8 cellular contexts compared by ENCODE assay signal in the genomic region with DNA sequence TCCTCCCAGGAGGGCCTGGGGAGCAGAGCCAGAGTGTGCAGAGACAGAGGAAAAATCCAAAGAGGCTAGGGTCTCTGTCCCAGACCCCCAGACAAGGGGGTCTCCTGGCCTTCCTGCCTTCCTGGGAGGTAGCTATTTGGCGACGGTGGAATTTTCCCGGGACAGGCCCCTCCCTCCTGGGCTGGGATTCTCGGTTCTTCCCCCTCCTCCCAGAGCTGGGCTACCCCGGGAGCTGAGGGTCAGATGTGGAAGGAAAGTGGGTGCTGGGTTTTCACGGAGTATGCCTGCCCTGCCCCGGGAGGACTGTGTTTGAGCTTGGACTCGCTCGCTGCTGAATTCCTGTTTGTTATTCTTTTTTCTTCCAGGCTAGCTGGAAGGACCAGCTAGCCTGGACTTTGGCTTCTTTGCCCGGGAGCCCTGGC. TPM values are rescaled to one million over a fixed set of nuclear protein-coding genes. Genes with fewer than 3 reads are reported as not detected.
DNase-seq lines count a peak whose midpoint lies in the region; ATAC-seq lines count a peak whose summit lies in the region.

No MANE protein-coding gene starts in this region.

- 0% methylated on average over 2 to 6 of the region's 10 CpGs for WGBS in mesodermal cell (ENCODE audit: insufficient coverage in 2 of 2), 2 experiments
- WGBS in urinary bladder = 0% methylated on average over 10 of the region's 10 CpGs

- H3K36me3 ChIP-seq in endocrine pancreas (ENCODE audit: control insufficient read depth, insufficient read depth, low read length) (no peaks in the 10 kb centered on the region), mesodermal cell (ENCODE audit: control insufficient read depth, insufficient read depth, low read length) (peaks cover 3% of the 10 kb centered on the region), urinary bladder (ENCODE audit: insufficient read depth) (no peaks in the 10 kb centered on the region)

- no peaks in the 10 kb centered on the region for H3K27me3 ChIP-seq in endocrine pancreas (ENCODE audit: control insufficient read depth, insufficient read depth, low read length)

- ATAC-seq in GM19455 (IDR thresholded peaks at IDR 0.05; ENCODE audit: unreplicated experiment) (peak; percentile 4), GM21390 (IDR thresholded peaks at IDR 0.05; ENCODE audit: unreplicated experiment) (no peak)

- H3K9ac ChIP-seq in endocrine pancreas (ENCODE audit: control insufficient read depth, insufficient read depth, low read length) = peak overlapping the region; percentile 97

- H3K27ac ChIP-seq in mesodermal cell (ENCODE audit: low read depth, low read length, severe bottlenecking) (peak overlapping the region; percentile 88), urinary bladder (ENCODE audit: low read depth) (peak overlapping the region; percentile 80)

- no peaks in the 10 kb centered on the region for H3K9me3 ChIP-seq in endocrine pancreas (ENCODE audit: control insufficient read depth, low read length)
- no peaks in the 10 kb centered on the region for H3K9me3 ChIP-seq in mesodermal cell (ENCODE audit: control insufficient read depth, low read length)

- DNase-seq in AG20443 (ENCODE audit: low spot score) (peak; percentile 78), RPMI7951 (ENCODE audit: low read depth) (peak; percentile 64), MV-4-11 (lab: John Stamatoyannopoulos, UW) (no peak)

- H3K4me1 ChIP-seq in endocrine pancreas (ENCODE audit: control insufficient read depth, insufficient read depth, low read length) (peaks cover 5% of the 10 kb centered on the region), mesodermal cell (ENCODE audit: control insufficient read depth, insufficient read depth, low read length, poor library complexity, severe bottlenecking) (peaks cover 24% of the 10 kb centered on the region), urinary bladder (ENCODE audit: insufficient read depth) (no peaks in the 10 kb centered on the region)

- H3K4me3 ChIP-seq in endocrine pancreas (ENCODE audit: control insufficient read depth, insufficient read depth, low read length) (peak overlapping the region; percentile 73), mesodermal cell (ENCODE audit: extremely low read depth, insufficient read depth, low read length, poor library complexity, severe bottlenecking) (peak overlapping the region; percentile 89), urinary bladder (ENCODE audit: low read depth, low read length) (peak overlapping the region; percentile 58)

RNA-seq across cellular contexts. Expression of gene AMPD2, which starts 0.8 kb away (rescaled TPM):
- total RNA-seq in RPMI7951 (2014; rRNA removed; shearing (Covaris generic)) = 48.5 and 60.4 TPM in 2 replicates
- 77.2 TPM for polyA plus RNA-seq in mesodermal cell (2013, experiment 1 of 2)
- polyA plus RNA-seq in mesodermal cell (2013, experiment 2 of 2) = 60.5 TPM
- total RNA-seq in urinary bladder = 36.1 TPM
- 29.2 TPM for polyA plus RNA-seq in urinary bladder

RNA-seq across cellular contexts. Expression of gene GNAT2, which starts 1.0 kb away (rescaled TPM):
- total RNA-seq in RPMI7951 (2014; rRNA removed; shearing (Covaris generic)) = 0.29 TPM in 1 of 2 replicates, not detected in the other
- not detected for polyA plus RNA-seq in mesodermal cell (2013, experiment 1 of 2)
- 0.25 TPM for polyA plus RNA-seq in mesodermal cell (2013, experiment 2 of 2)
- total RNA-seq in urinary bladder = not detected
- not detected for polyA plus RNA-seq in urinary bladder

RNA-seq across cellular contexts. Expression of gene GSTM4, which starts 35.5 kb away (rescaled TPM):
- total RNA-seq in RPMI7951 (2014; rRNA removed; shearing (Covaris generic)) = 30.6 and 34.5 TPM in 2 replicates
- polyA plus RNA-seq in mesodermal cell (2013, experiment 1 of 2) = 12.2 TPM
- polyA plus RNA-seq in mesodermal cell (2013, experiment 2 of 2) = 11.9 TPM
- total RNA-seq in urinary bladder = 12.4 TPM
- 58.2 TPM for polyA plus RNA-seq in urinary bladder

RNA-seq across cellular contexts. Expression of gene GSTM2, which starts 47.5 kb away (rescaled TPM):
- total RNA-seq in RPMI7951 (2014; rRNA removed; shearing (Covaris generic)) = 17.5 and 17.6 TPM in 2 replicates
- polyA plus RNA-seq in mesodermal cell (2013, experiment 1 of 2) = 32.4 TPM
- polyA plus RNA-seq in mesodermal cell (2013, experiment 2 of 2) = 24.8 TPM
- 78.0 TPM for total RNA-seq in urinary bladder
- polyA plus RNA-seq in urinary bladder = 77.9 TPM
